ENCODE assay signal across 1 cellular context in genomic region chr4:9153571-9154157, GRCh38.
TF ChIP-seq lines count a peak whose summit lies in the region.

No MANE protein-coding gene starts in this region.

TF ChIP-seq in HEK293, 187 proteins besides CTCF, POLR2A, EP300 and RAD21 (continued from another document):
- TF ChIP-seq WT1 (tag by site-specific recombination; IDR thresholded peaks at IDR 0.05): peak; percentile 33; the same call in 1 of the 2 replicates
- peak; percentile 66; the same call in 1 of the 2 replicates for TF ChIP-seq PRDM10 (tag by site-specific recombination; IDR thresholded peaks at IDR 0.05)
- TF ChIP-seq GLIS2 (tag by site-specific recombination; IDR thresholded peaks at IDR 0.05): peak; percentile 49; the same call in 1 of the 2 replicates
- 0 out of 2 replicates have a peak, but pooled peaks have one; percentile 11 for TF ChIP-seq ZNF558 (tag by site-specific recombination; IDR thresholded peaks at IDR 0.05)
- TF ChIP-seq ZBTB26 (tag by site-specific recombination; optimal IDR thresholded peaks at IDR 0.05): peak; percentile 71
- peak; percentile 49; the same call in 1 of the 2 replicates for TF ChIP-seq ZNF366 (tag by site-specific recombination; conservative IDR thresholded peaks at IDR 0.05)
- TF ChIP-seq ZBTB17 (tag by site-specific recombination; IDR thresholded peaks at IDR 0.05): 0 out of 2 replicates have a peak, but pooled peaks have one; percentile 23
- peak; percentile 20; the same call in 1 of the 2 replicates for TF ChIP-seq ZNF629 (tag by site-specific recombination; IDR thresholded peaks at IDR 0.05)
- TF ChIP-seq ZNF335 (tag by site-specific recombination; conservative IDR thresholded peaks at IDR 0.05): peak; percentile 86
- TF ChIP-seq ZEB2 (tag by site-specific recombination; IDR thresholded peaks at IDR 0.05): peak; percentile 59; the same call in 1 of the 2 replicates
- TF ChIP-seq SP7 (tag by site-specific recombination; IDR thresholded peaks at IDR 0.05): peak; percentile 46; the same call in 1 of the 2 replicates
